In the genomic region with DNA sequence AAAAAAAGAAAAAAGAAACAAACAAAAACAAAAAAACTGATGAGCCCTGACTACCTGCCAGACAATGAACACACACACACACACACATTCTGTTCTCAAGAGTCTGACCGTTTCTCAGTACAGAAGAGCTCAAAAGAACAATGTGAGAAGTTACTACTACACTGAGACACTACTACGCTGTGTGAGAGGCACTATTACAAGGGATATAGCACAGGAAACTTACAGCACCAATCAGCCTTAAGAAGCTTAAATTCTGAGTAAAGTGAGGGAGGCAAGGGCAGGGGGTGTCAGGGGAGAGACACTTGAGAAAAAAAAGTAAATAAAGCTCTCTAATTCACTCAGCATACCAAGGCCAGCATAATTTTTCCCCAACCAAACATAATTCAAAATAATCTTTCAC, we compare ENCODE assay signal across 1 cellular context.
TF ChIP-seq lines count a peak whose summit lies in the region.

No MANE protein-coding gene starts in this region.

TF ChIP-seq in WTC11, 78 proteins besides CTCF, POLR2A, EP300 and RAD21 (continued from another document):
- TF ChIP-seq ZNF281 (CRISPR knock-in tag; IDR thresholded peaks at IDR 0.05) (no peak), ZSCAN18 (CRISPR knock-in tag; IDR thresholded peaks at IDR 0.05) (no peak), CREB1 (CRISPR knock-in tag; IDR thresholded peaks at IDR 0.05) (no peak), ESRRA (CRISPR knock-in tag; IDR thresholded peaks at IDR 0.05; ENCODE audit: borderline replicate concordance) (no peak), TP53 (CRISPR knock-in tag; IDR thresholded peaks at IDR 0.05) (no peak)
- TF ChIP-seq, protein P1, sequence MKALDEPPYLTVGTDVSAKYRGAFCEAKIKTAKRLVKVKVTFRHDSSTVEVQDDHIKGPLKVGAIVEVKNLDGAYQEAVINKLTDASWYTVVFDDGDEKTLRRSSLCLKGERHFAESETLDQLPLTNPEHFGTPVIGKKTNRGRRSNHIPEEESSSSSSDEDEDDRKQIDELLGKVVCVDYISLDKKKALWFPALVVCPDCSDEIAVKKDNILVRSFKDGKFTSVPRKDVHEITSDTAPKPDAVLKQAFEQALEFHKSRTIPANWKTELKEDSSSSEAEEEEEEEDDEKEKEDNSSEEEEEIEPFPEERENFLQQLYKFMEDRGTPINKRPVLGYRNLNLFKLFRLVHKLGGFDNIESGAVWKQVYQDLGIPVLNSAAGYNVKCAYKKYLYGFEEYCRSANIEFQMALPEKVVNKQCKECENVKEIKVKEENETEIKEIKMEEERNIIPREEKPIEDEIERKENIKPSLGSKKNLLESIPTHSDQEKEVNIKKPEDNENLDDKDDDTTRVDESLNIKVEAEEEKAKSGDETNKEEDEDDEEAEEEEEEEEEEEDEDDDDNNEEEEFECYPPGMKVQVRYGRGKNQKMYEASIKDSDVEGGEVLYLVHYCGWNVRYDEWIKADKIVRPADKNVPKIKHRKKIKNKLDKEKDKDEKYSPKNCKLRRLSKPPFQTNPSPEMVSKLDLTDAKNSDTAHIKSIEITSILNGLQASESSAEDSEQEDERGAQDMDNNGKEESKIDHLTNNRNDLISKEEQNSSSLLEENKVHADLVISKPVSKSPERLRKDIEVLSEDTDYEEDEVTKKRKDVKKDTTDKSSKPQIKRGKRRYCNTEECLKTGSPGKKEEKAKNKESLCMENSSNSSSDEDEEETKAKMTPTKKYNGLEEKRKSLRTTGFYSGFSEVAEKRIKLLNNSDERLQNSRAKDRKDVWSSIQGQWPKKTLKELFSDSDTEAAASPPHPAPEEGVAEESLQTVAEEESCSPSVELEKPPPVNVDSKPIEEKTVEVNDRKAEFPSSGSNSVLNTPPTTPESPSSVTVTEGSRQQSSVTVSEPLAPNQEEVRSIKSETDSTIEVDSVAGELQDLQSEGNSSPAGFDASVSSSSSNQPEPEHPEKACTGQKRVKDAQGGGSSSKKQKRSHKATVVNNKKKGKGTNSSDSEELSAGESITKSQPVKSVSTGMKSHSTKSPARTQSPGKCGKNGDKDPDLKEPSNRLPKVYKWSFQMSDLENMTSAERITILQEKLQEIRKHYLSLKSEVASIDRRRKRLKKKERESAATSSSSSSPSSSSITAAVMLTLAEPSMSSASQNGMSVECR (CRISPR knock-in tag; IDR thresholded peaks at IDR 0.05; ENCODE audit: borderline replicate concordance), result no peak
